In genomic region chr10:114012650-114013049, GRCh38 we compare ENCODE assay signal across 2 cellular contexts.
TF ChIP-seq lines count a peak whose summit lies in the region.

No MANE protein-coding gene starts in this region.

TF ChIP-seq in GM23338, 12 proteins besides CTCF, POLR2A, EP300 and RAD21 (continued from another document):
- no peak for TF ChIP-seq ZNF462 (CRISPR knock-in tag; IDR thresholded peaks at IDR 0.05)
- no peak for TF ChIP-seq CREB1 (CRISPR knock-in tag; IDR thresholded peaks at IDR 0.05; ENCODE audit: low read depth)
- no peak for TF ChIP-seq POLR2AphosphoS5 (IDR thresholded peaks at IDR 0.05; ENCODE audit: low read depth)
- no peak for TF ChIP-seq JUNB (IDR thresholded peaks at IDR 0.05; ENCODE audit: unreplicated experiment)
- no peak for TF ChIP-seq ETS1 (IDR thresholded peaks at IDR 0.05)
- TF ChIP-seq NANOG (IDR thresholded peaks at IDR 0.05; ENCODE audit: borderline replicate concordance): no peak
- TF ChIP-seq EZH2phosphoT487 (IDR thresholded peaks at IDR 0.05; ENCODE audit: unreplicated experiment): no peak
- TF ChIP-seq STAT1 (IDR thresholded peaks at IDR 0.05; ENCODE audit: unreplicated experiment): no peak
- TF ChIP-seq ZNF331 (CRISPR knock-in tag; IDR thresholded peaks at IDR 0.05; ENCODE audit: low read depth): no peak
- no peak for TF ChIP-seq EZH2 (IDR thresholded peaks at IDR 0.05; ENCODE audit: low read depth, unreplicated experiment)

TF ChIP-seq in WTC11, 78 proteins besides CTCF, POLR2A, EP300 and RAD21 (continued from another document):
- TF ChIP-seq PRDM15 (CRISPR knock-in tag; IDR thresholded peaks at IDR 0.05) (no peak), ZNF317 (CRISPR knock-in tag; IDR thresholded peaks at IDR 0.05; ENCODE audit: borderline replicate concordance, low read depth) (no peak), ZNF263 (CRISPR knock-in tag; IDR thresholded peaks at IDR 0.05; ENCODE audit: low read depth) (no peak), ZNF423 (CRISPR knock-in tag; IDR thresholded peaks at IDR 0.05) (no peak), ZNF532 (CRISPR knock-in tag; IDR thresholded peaks at IDR 0.05; ENCODE audit: borderline replicate concordance) (no peak), ELF4 (CRISPR knock-in tag; IDR thresholded peaks at IDR 0.05; ENCODE audit: low read depth) (no peak), HMGXB4 (CRISPR knock-in tag; IDR thresholded peaks at IDR 0.05) (no peak), CREB1 (CRISPR knock-in tag; IDR thresholded peaks at IDR 0.05) (no peak), E2F5 (CRISPR knock-in tag; IDR thresholded peaks at IDR 0.05) (no peak), ERG (CRISPR knock-in tag; IDR thresholded peaks at IDR 0.05) (no peak), EMX1 (CRISPR knock-in tag; IDR thresholded peaks at IDR 0.05) (no peak), USF2 (CRISPR knock-in tag; IDR thresholded peaks at IDR 0.05) (no peak), ZNF416 (CRISPR knock-in tag; IDR thresholded peaks at IDR 0.05) (no peak)
